Comparison of ENCODE assay signal across 14 cellular contexts in the genomic region with DNA sequence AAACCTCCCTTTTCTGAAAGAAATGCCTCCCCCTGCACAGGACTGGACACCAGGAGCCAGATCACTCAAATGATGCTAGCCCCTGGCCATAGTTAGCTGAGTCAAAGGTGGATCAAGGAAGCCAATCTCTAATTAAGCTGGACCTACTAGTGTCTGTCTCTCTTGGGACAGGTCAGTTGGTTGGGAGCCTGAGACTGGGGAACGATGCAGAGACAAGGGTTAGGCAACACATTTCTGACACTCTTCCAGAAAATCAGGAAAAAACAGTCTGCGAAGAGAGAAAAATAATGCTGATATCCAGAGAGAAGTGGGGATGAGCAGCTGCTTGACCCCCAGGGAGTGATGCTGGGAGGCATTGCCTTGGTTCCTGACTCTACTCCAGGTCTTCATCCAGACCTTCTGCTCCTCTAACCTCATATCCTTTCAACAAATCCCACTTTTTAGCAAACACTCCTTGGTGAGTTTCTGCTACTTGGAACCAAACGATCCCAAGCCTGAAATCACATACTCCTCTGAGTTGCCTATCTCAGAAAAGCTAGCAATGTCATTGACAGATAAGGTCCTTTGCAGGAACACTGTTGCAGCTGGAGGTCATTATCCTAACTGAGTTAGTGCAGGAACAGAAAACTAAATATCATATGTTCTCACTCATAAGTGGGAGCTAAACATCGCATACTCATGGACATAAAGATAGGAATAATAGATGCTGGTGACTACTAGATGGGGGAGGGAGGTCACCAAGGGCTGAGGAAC.
DNase-seq lines count a peak whose midpoint lies in the region; ATAC-seq and TF ChIP-seq lines count a peak whose summit lies in the region.
"Had no signal": no experiment of that assay in that cellular context is flagged by ENCODE, and none has a peak within 500 bp of the region (broad histone marks: within the 10 kb centered on the region; RNA-seq: fewer than 3 reads in every experiment).

No MANE protein-coding gene starts in this region.

- H3K27ac ChIP-seq in heart right ventricle (no peak overlapping the region), psoas muscle (no peak overlapping the region)
- H3K27ac ChIP-seq: BLaER1 treated with 17β-estradiol and CSF1 and Interleukin-3, amounts not matched to agents 10 nM and 100 nM; RWPE1 had no signal

- H3K27ac Mint-ChIP-seq in activated naive CD8-positive, alpha-beta T cell treated with anti-CD3 and anti-CD28 coated beads, Interleukin-2, amount 50 U/mL, for 24 hours, result peak overlapping the region; percentile 64

- peaks cover 47% of the 10 kb centered on the region for H3K4me1 Mint-ChIP-seq in activated naive CD8-positive, alpha-beta T cell treated with anti-CD3 and anti-CD28 coated beads, Interleukin-2, amount 50 U/mL, for 24 hours

- no peaks in the 10 kb centered on the region for H3K4me1 ChIP-seq in heart right ventricle
- H3K4me1 ChIP-seq in psoas muscle, result no peaks in the 10 kb centered on the region

- ATAC-seq in Right ventricle myocardium inferior (peak; percentile 80), heart right ventricle (no peak), SK-N-SH treated with all-trans-retinoic acid at 6 μM for 48 hours (peak; percentile 23; the same call in 2 of the 3 replicates), psoas muscle (peak in 3 of 4 donors; percentile 35 to 38 (median 35)), HG03342 (IDR thresholded peaks at IDR 0.05; ENCODE audit: unreplicated experiment) (no peak)
- no peak for ATAC-seq in activated naive CD8-positive, alpha-beta T cell treated with anti-CD3 and anti-CD28 coated beads, Interleukin-2, amount 50 U/mL, for 24 hours

- H3K36me3 Mint-ChIP-seq in activated naive CD8-positive, alpha-beta T cell treated with anti-CD3 and anti-CD28 coated beads, Interleukin-2, amount 50 U/mL, for 24 hours (ENCODE audit: low read depth), result peaks cover 2% of the 10 kb centered on the region

- no peak for DNase-seq in Right ventricle myocardium inferior (ENCODE audit: missing footprints)
- DNase-seq in heart right ventricle, result no peak
- DNase-seq in activated naive CD8-positive, alpha-beta T cell treated with anti-CD3 and anti-CD28 coated beads, Interleukin-2, amount 50 U/mL, for 24 hours, result no peak
- peak in 1 of 2 donors; percentile 52 for DNase-seq in psoas muscle
- no peak for DNase-seq in AG08395 (ENCODE audit: low spot score)
- DNase-seq: DMS 273 treated with DMSO at 0.1 percent for 48 hours, GOT3, KBM-7, NCI-H1105, NCI-H1694 treated with DMSO at 0.1 percent for 48 hours had no signal

- WGBS in heart right ventricle, 2 donors, result 53 to 58% methylated on average over 4 of the region's 4 CpGs
- 38 to 58% (median 47%) methylated on average over 4 of the region's 4 CpGs for WGBS in psoas muscle, 3 donors

- H3K9me3 Mint-ChIP-seq in activated naive CD8-positive, alpha-beta T cell treated with anti-CD3 and anti-CD28 coated beads, Interleukin-2, amount 50 U/mL, for 24 hours, result peaks cover 9% of the 10 kb centered on the region

- H3K4me3 ChIP-seq in heart right ventricle (no peak overlapping the region), psoas muscle (no peak overlapping the region)
- H3K4me3 ChIP-seq: BLaER1 treated with 17β-estradiol and CSF1 and Interleukin-3, amounts not matched to agents 10 nM and 100 nM had no signal

- H3K27me3 Mint-ChIP-seq in activated naive CD8-positive, alpha-beta T cell treated with anti-CD3 and anti-CD28 coated beads, Interleukin-2, amount 50 U/mL, for 24 hours, result no peaks in the 10 kb centered on the region

- no peak overlapping the region for H3K4me3 Mint-ChIP-seq in activated naive CD8-positive, alpha-beta T cell treated with anti-CD3 and anti-CD28 coated beads, Interleukin-2, amount 50 U/mL, for 24 hours

- H3K36me3 ChIP-seq in heart right ventricle, result no peaks in the 10 kb centered on the region
- H3K36me3 ChIP-seq in psoas muscle (ENCODE audit: insufficient read depth in 1 of 2, low read depth in 1 of 2), result no peaks in the 10 kb centered on the region
- H3K36me3 ChIP-seq: BLaER1 treated with 17β-estradiol and CSF1 and Interleukin-3, amounts not matched to agents 10 nM and 100 nM had no signal

- H3K27me3 ChIP-seq in heart right ventricle (no peaks in the 10 kb centered on the region), psoas muscle (ENCODE audit: insufficient read depth in 3 of 3, low read length in 2 of 3) (peaks cover 0 to 3% (median 0%) of the 10 kb centered on the region in 3 donors)
- H3K27me3 ChIP-seq: BLaER1 treated with 17β-estradiol and CSF1 and Interleukin-3, amounts not matched to agents 10 nM and 100 nM had no signal

- TF ChIP-seq CTCF in heart right ventricle (IDR thresholded peaks at IDR 0.05) (no peak), psoas muscle (IDR thresholded peaks at IDR 0.05) (no peak)

- H3K9me3 ChIP-seq in heart right ventricle (peaks cover 0 to 10% (median 0%) of the 10 kb centered on the region in 11 donors), psoas muscle (no peaks in the 10 kb centered on the region)

- intact Hi-C loops in Right ventricle myocardium inferior (cut with DNase I) (no loop called here), heart right ventricle (cut with DNase I) (no loop called here), psoas muscle (cut with DNase I) (no loop called here)

TF ChIP-seq in SK-N-SH treated with all-trans-retinoic acid at 6 μM for 48 hours, 23 proteins besides CTCF, POLR2A, EP300 and RAD21:
- TF ChIP-seq TCF4 (CRISPR knock-in tag; IDR thresholded peaks at IDR 0.05; ENCODE audit: borderline replicate concordance), result peak; percentile 74; the same call in 1 of the 2 replicates
- TF ChIP-seq OSR1 (CRISPR knock-in tag; IDR thresholded peaks at IDR 0.05), result no peak
- TF ChIP-seq ARNTL (CRISPR knock-in tag; IDR thresholded peaks at IDR 0.05; ENCODE audit: borderline replicate concordance, low read depth), result no peak
TF ChIP-seq in SK-N-SH treated with all-trans-retinoic acid at 6 μM for 48 hours: peak in this region for 1.

Comparison
In these comparisons a context has a peak if more than half of its experiments do, and no peak if none do; other contexts are left out.
1. ATAC-seq: peak in Right ventricle myocardium inferior (single experiment), SK-N-SH treated with all-trans-retinoic acid at 6 μM for 48 hours (single experiment) and psoas muscle (3 of 4); none in heart right ventricle (0 of 8), activated naive CD8-positive, alpha-beta T cell treated with anti-CD3 and anti-CD28 coated beads, Interleukin-2, amount 50 U/mL, for 24 hours (single experiment) and HG03342 (single experiment).